In the genomic region with DNA sequence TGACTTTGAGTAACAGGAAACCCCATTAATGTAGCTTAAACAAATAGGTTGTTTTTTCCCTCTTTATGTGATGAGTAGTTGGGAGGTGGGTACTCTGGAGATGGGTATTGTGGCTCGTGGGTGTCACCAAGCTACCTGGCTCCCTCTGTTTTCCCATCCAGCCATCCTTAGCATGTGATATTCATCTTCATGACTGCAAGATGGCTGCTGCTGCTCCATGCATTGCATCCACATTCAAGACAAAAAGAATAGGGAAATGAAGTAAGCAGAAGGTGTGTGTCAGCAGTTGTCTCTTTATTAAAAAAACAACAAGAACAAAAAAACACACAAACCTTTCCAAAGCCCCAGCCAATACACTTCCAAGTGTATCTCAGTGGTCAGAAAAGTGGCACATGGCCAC, we compare ENCODE assay signal across 7 cellular contexts.
"Had no signal": no experiment of that assay in that cellular context is flagged by ENCODE, and none has a peak within 500 bp of the region (broad histone marks: within the 10 kb centered on the region; RNA-seq: fewer than 3 reads in every experiment).

No MANE protein-coding gene starts in this region.

- H3K9me3 ChIP-seq: HAP-1 had no signal

- H3K4me3 Mint-ChIP-seq: GM23338 had no signal

- H3K4me1 ChIP-seq: HAP-1 had no signal

- H3K36me3 ChIP-seq: HAP-1 had no signal

- DNase-seq: H7, IMR-90, KBM-7 had no signal

- FAIRE-seq: HTR-8/SVneo had no signal

- H3K4me2 ChIP-seq: GM23338 had no signal

- H3K27ac Mint-ChIP-seq: GM23338 had no signal

- H3K4me3 ChIP-seq: GM23338, HAP-1 had no signal

- H3K9me3 Mint-ChIP-seq: GM23338 had no signal

- ATAC-seq: GM23338, HCT116 had no signal

- H2AFZ ChIP-seq: GM23338 had no signal
